Comparison of ENCODE assay signal across 29 cellular contexts in genomic region chrX:28889691-28890090, GRCh38.
"Had no signal": no experiment of that assay in that cellular context is flagged by ENCODE, and none has a peak within 500 bp of the region (broad histone marks: within the 10 kb centered on the region; RNA-seq: fewer than 3 reads in every experiment).

No MANE protein-coding gene starts in this region.

- H3K27ac Mint-ChIP-seq: mesothelial cell of epicardium; naive B cell; natural killer cell treated with Interleukin-12 subunit alpha and Interleukin-12 subunit beta and Interleukin-15 and Interleukin-18, amount 100 ng/mL, for 72 hours; progenitor cell of endocrine pancreas; stimulated activated naive CD8-positive, alpha-beta T cell treated with anti-CD3 and anti-CD28 coated beads, Interleukin-15, amount 100 ng/mL, for 72 hours had no signal

- H3K27me3 Mint-ChIP-seq: naive B cell; natural killer cell treated with Interleukin-12 subunit alpha and Interleukin-12 subunit beta and Interleukin-15 and Interleukin-18, amount 100 ng/mL, for 72 hours; progenitor cell of endocrine pancreas; stimulated activated naive CD8-positive, alpha-beta T cell treated with anti-CD3 and anti-CD28 coated beads, Interleukin-15, amount 100 ng/mL, for 72 hours had no signal

- H3K27ac ChIP-seq: coronary artery, esophagus muscularis mucosa, foreskin keratinocyte, heart right ventricle, left lung, neutrophil, pancreas, right lobe of liver, suprapubic skin, transverse colon, upper lobe of right lung, uterus had no signal

- H3K4me3 Mint-ChIP-seq: mesothelial cell of epicardium; naive B cell; natural killer cell treated with Interleukin-12 subunit alpha and Interleukin-12 subunit beta and Interleukin-15 and Interleukin-18, amount 100 ng/mL, for 72 hours; stimulated activated naive CD8-positive, alpha-beta T cell treated with anti-CD3 and anti-CD28 coated beads, Interleukin-15, amount 100 ng/mL, for 72 hours had no signal

- H3K9me3 Mint-ChIP-seq: mesothelial cell of epicardium; natural killer cell treated with Interleukin-12 subunit alpha and Interleukin-12 subunit beta and Interleukin-15 and Interleukin-18, amount 100 ng/mL, for 72 hours; stimulated activated naive CD8-positive, alpha-beta T cell treated with anti-CD3 and anti-CD28 coated beads, Interleukin-15, amount 100 ng/mL, for 72 hours had no signal

- H3K4me1 ChIP-seq: esophagus muscularis mucosa, foreskin keratinocyte, heart right ventricle, left lung, pancreas, right lobe of liver, suprapubic skin, transverse colon, upper lobe of right lung, uterus had no signal

- DNase-seq: dermis blood vessel endothelial cell; effector memory CD4-positive, alpha-beta T cell; foreskin keratinocyte; glutamatergic neuron; heart right ventricle; hippocampal formation; left cardiac atrium; left lung; mesenchymal stem cell; mucosa of descending colon; naive B cell; pancreas; right lobe of liver; small intestine; stimulated activated CD4-positive, alpha-beta T cell treated with anti-CD3 and anti-CD28 coated beads, Interleukin-1b, Interleukin-23, amount 100 ng/mL, for 48 hours; stimulated activated CD4-positive, alpha-beta T cell treated with anti-CD3 and anti-CD28 coated beads, Interleukin-4, amount 100 ng/mL, for 1 hour; stimulated activated CD8-positive, alpha-beta memory T cell treated with anti-CD3 and anti-CD28 coated beads, Interleukin-4, amount 100 ng/mL, for 48 hours; stimulated activated naive CD4-positive, alpha-beta T cell; stimulated activated naive CD8-positive, alpha-beta T cell treated with anti-CD3 and anti-CD28 coated beads, Interleukin-15, amount 100 ng/mL, for 72 hours; transverse colon; upper lobe of right lung; uterus had no signal

- H3K27me3 ChIP-seq: esophagus muscularis mucosa, foreskin keratinocyte, heart right ventricle, left lung, neutrophil, right lobe of liver, suprapubic skin, transverse colon, upper lobe of right lung, uterus had no signal

- H3K36me3 ChIP-seq: esophagus muscularis mucosa, heart right ventricle, left lung, neutrophil, pancreas, right lobe of liver, suprapubic skin, transverse colon, upper lobe of right lung, uterus had no signal

- H3K36me3 Mint-ChIP-seq: mesothelial cell of epicardium; naive B cell; natural killer cell treated with Interleukin-12 subunit alpha and Interleukin-12 subunit beta and Interleukin-15 and Interleukin-18, amount 100 ng/mL, for 72 hours had no signal

- H3K4me1 Mint-ChIP-seq: mesothelial cell of epicardium; naive B cell; stimulated activated naive CD8-positive, alpha-beta T cell treated with anti-CD3 and anti-CD28 coated beads, Interleukin-15, amount 100 ng/mL, for 72 hours had no signal

- H3K4me3 ChIP-seq: coronary artery, esophagus muscularis mucosa, heart right ventricle, left lung, mucosa of descending colon, pancreas, right lobe of liver, suprapubic skin, transverse colon, upper lobe of right lung, uterus had no signal

- H3K9me3 ChIP-seq: esophagus muscularis mucosa, heart right ventricle, left lung, mucosa of descending colon, neutrophil, pancreas, right lobe of liver, suprapubic skin, transverse colon, upper lobe of right lung, uterus had no signal
